In the genomic region with DNA sequence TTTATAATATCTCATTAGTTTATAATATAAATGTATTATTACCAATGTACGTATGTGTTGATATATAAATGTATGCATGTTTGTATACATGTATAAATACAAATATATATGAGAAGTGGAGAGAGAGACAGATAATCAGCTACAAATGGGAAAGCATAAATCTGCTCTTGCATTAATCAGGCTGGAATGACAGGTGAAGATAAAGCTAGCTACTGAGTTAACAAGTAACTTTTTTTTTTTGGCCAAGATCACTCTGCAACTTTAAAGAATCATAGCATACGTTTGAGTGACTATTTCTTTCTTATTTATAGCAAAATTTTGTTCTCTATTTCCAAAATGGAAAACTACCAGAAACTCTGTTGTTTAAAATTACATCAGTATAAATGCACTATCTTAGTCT, we compare ENCODE assay signal across 25 cellular contexts.
"Had no signal": no experiment of that assay in that cellular context is flagged by ENCODE, and none has a peak within 500 bp of the region (broad histone marks: within the 10 kb centered on the region; RNA-seq: fewer than 3 reads in every experiment).

No MANE protein-coding gene starts in this region.

- ATAC-seq: effector memory CD8-positive, alpha-beta T cell; esophagus mucosa; foreskin keratinocyte; gastrocnemius medialis; gastroesophageal sphincter; heart left ventricle; heart right ventricle had no signal

- DNase-seq: colonic mucosa; cortex of kidney; dermis blood vessel endothelial cell; dorsolateral prefrontal cortex; effector CD4-positive, alpha-beta T cell; effector CD8-positive, alpha-beta T cell; effector memory CD4-positive, alpha-beta T cell; effector memory CD8-positive, alpha-beta T cell; endodermal cell; erythroblast; esophagus squamous epithelium; foreskin fibroblast; foreskin keratinocyte; foreskin melanocyte; gastrocnemius medialis; glutamatergic neuron; head of caudate nucleus; heart left ventricle; heart right ventricle had no signal

- H3K27ac ChIP-seq: colonic mucosa, coronary artery, dorsolateral prefrontal cortex, epithelial cell of prostate, esophagus muscularis mucosa, esophagus squamous epithelium, foreskin keratinocyte, gastrocnemius medialis, gastroesophageal sphincter, heart left ventricle, heart right ventricle had no signal

- FAIRE-seq: endothelial cell of umbilical vein had no signal

- H3K4me3 ChIP-seq: colonic mucosa, coronary artery, dorsolateral prefrontal cortex, esophagus muscularis mucosa, esophagus squamous epithelium, gastrocnemius medialis, gastroesophageal sphincter, heart left ventricle, heart right ventricle had no signal

- H3K36me3 ChIP-seq: colonic mucosa, esophagus muscularis mucosa, esophagus squamous epithelium, gastrocnemius medialis, gastroesophageal sphincter, heart left ventricle, heart right ventricle had no signal

- H3K4me1 ChIP-seq: colonic mucosa, esophagus muscularis mucosa, esophagus squamous epithelium, foreskin keratinocyte, gastrocnemius medialis, gastroesophageal sphincter, heart left ventricle, heart right ventricle had no signal

- H3K27me3 ChIP-seq: colonic mucosa, dorsolateral prefrontal cortex, esophagus muscularis mucosa, esophagus squamous epithelium, foreskin keratinocyte, gastrocnemius medialis, gastroesophageal sphincter, heart left ventricle, heart right ventricle had no signal

- H3K9me3 ChIP-seq: colonic mucosa, esophagus muscularis mucosa, esophagus squamous epithelium, gastrocnemius medialis, gastroesophageal sphincter, heart left ventricle had no signal
